Comparison of ENCODE assay signal across 9 cellular contexts in the genomic region with DNA sequence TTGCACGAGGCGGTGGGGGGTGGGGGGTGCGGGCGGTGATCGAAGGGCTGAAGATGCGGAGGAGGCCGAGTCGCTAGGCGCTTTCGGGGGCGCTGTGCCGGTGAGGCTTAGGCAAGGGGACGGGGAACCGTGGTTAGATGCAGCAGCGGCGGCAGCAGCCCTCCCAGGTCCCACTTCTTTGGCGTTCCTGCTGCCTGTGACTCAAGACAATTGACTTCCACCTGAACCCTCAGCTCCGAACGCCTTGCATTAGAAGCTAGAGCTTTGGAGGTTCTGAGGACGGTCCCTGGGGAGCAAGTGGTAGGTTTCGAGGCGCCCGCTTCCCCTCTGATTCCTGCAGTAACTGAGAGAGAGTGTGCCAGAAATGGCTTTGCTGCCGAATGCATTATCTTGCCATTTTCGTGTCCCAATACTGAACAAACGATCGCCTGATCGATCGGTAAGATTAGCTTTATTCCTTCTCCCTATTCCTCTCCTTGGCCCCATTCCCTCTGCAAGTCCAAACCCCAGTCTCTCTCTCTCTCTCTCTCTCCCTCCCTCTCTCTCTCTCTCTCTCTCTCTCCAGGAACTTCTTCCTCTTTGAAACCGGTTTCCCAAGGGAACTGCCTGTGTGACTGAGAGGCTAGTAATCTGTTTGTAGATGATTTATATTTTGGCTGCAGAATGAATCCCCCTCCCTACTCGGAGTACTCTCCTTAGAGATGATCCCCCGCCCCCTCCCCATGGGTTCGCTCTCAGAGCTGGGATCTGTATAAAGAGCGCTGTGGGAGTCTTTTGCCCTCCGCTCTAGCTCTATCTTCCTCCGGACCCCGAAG. TPM values are rescaled to one million over a fixed set of nuclear protein-coding genes. Genes with fewer than 3 reads are reported as not detected.
DNase-seq lines count a peak whose midpoint lies in the region; ATAC-seq and TF ChIP-seq lines count a peak whose summit lies in the region.
"Had no signal": no experiment of that assay in that cellular context is flagged by ENCODE, and none has a peak within 500 bp of the region (broad histone marks: within the 10 kb centered on the region; RNA-seq: fewer than 3 reads in every experiment).

No MANE protein-coding gene starts in this region.

- peaks cover 17 to 65% of the 10 kb centered on the region in 2 donors for H3K27me3 ChIP-seq in left lung

- no peak for DNase-seq in activated T-cell treated with anti-CD3 and anti-CD28 coated beads, Interleukin-2, amount 50 U/mL, for 72 hours
- no peak for DNase-seq in activated T-cell treated with anti-CD3 and anti-CD28 coated beads for 4 hours
- DNase-seq in NCI-H2227 (lab: John Stamatoyannopoulos, UW; ENCODE audit: unreplicated experiment) = peak; percentile 71
- no peak for DNase-seq in chondrocyte (ENCODE audit: low spot score)
- DNase-seq in left lung = no peak
- DNase-seq: CD4-positive, CD25-positive, alpha-beta regulatory T cell had no signal

- H3K9me3 ChIP-seq in left lung = no peaks in the 10 kb centered on the region

- H3K27me3 Mint-ChIP-seq in activated T-cell treated with anti-CD3 and anti-CD28 coated beads, Interleukin-2, amount 50 U/mL, for 72 hours (ENCODE audit: low read depth) = peaks cover 46% of the 10 kb centered on the region
- H3K27me3 Mint-ChIP-seq in chondrocyte (ENCODE audit: low read depth) = peaks cover 59% of the 10 kb centered on the region

- ATAC-seq in activated T-cell treated with anti-CD3 and anti-CD28 coated beads, Interleukin-2, amount 50 U/mL, for 72 hours (replicated peaks in 1 of 2) = no peak
- ATAC-seq in left lung (peak; percentile 70), HG02798 (IDR thresholded peaks at IDR 0.05; ENCODE audit: poor library complexity, unreplicated experiment) (no peak), GM18867 (IDR thresholded peaks at IDR 0.05; ENCODE audit: unreplicated experiment) (no peak)

- intact Hi-C loops in left lung (cut with DNase I) = no loop called here

- H3K36me3 ChIP-seq in left lung (no peaks in the 10 kb centered on the region), urinary bladder (ENCODE audit: insufficient read depth) (no peaks in the 10 kb centered on the region)

- no peak overlapping the region for H3K27ac Mint-ChIP-seq in activated T-cell treated with anti-CD3 and anti-CD28 coated beads, Interleukin-2, amount 50 U/mL, for 72 hours
- H3K27ac Mint-ChIP-seq in chondrocyte (ENCODE audit: unreplicated experiment) = peak overlapping the region; percentile 2
- H3K27ac Mint-ChIP-seq: CD4-positive, CD25-positive, alpha-beta regulatory T cell had no signal

- H3K4me3 Mint-ChIP-seq in activated T-cell treated with anti-CD3 and anti-CD28 coated beads, Interleukin-2, amount 50 U/mL, for 72 hours = peak overlapping the region; percentile 14 to 29
- peak overlapping the region; percentile 53 for H3K4me3 Mint-ChIP-seq in chondrocyte (ENCODE audit: unreplicated experiment)

- H3K36me3 Mint-ChIP-seq in activated T-cell treated with anti-CD3 and anti-CD28 coated beads, Interleukin-2, amount 50 U/mL, for 72 hours (ENCODE audit: insufficient read depth in 2 of 2) = peaks cover 0 to 2% of the 10 kb centered on the region in 2 donors
- no peaks in the 10 kb centered on the region for H3K36me3 Mint-ChIP-seq in chondrocyte (ENCODE audit: low read depth)
- H3K36me3 Mint-ChIP-seq: CD4-positive, CD25-positive, alpha-beta regulatory T cell had no signal

- H3K4me1 Mint-ChIP-seq in activated T-cell treated with anti-CD3 and anti-CD28 coated beads, Interleukin-2, amount 50 U/mL, for 72 hours (ENCODE audit: low read depth) = peaks cover 8% of the 10 kb centered on the region
- peaks cover 29% of the 10 kb centered on the region for H3K4me1 Mint-ChIP-seq in chondrocyte (ENCODE audit: low read depth)

- peak overlapping the region in 1 of 2 donors; percentile 14 for H3K4me3 ChIP-seq in left lung
- H3K4me3 ChIP-seq in urinary bladder (ENCODE audit: low read depth, low read length) = peak overlapping the region; percentile 15

- no peak overlapping the region for H3K27ac ChIP-seq in left lung
- no peak overlapping the region for H3K27ac ChIP-seq in urinary bladder (ENCODE audit: low read depth)

- TF ChIP-seq CTCF in chondrocyte (IDR thresholded peaks at IDR 0.05) (no peak), left lung (IDR thresholded peaks at IDR 0.05) (no peak)

- no peaks in the 10 kb centered on the region for H3K4me1 ChIP-seq in left lung
- H3K4me1 ChIP-seq in urinary bladder (ENCODE audit: insufficient read depth) = peaks cover 2% of the 10 kb centered on the region

- WGBS in urinary bladder = under 1% methylated on average over 37 of the region's 37 CpGs

- H3K9me3 Mint-ChIP-seq in activated T-cell treated with anti-CD3 and anti-CD28 coated beads, Interleukin-2, amount 50 U/mL, for 72 hours = peaks cover 0 to 4% of the 10 kb centered on the region in 2 donors
- no peaks in the 10 kb centered on the region for H3K9me3 Mint-ChIP-seq in chondrocyte (ENCODE audit: low read depth)

RNA-seq across cellular contexts. Expression of a gene that starts 0.7 kb away (rescaled TPM):
- not detected for total RNA-seq in activated T-cell treated with anti-CD3 and anti-CD28 coated beads, Interleukin-2, amount 50 U/mL, for 72 hours
- not detected in 3 replicates for total RNA-seq in chondrocyte
- 1 to 10 TPM in 1 of 2 donors, under 1 TPM in 1; 0.47 to 1.6 TPM for total RNA-seq in left lung
- total RNA-seq in urinary bladder = 10.8 TPM
- polyA plus RNA-seq in urinary bladder = 1.2 TPM
- total RNA-seq: CD4-positive, CD25-positive, alpha-beta regulatory T cell had no signal
- polyA plus RNA-seq: CD4-positive, CD25-positive, alpha-beta regulatory T cell had no signal
